ENCODE assay signal across 8 cellular contexts in genomic region chr17:56976941-56977570, GRCh38. TPM values are rescaled to one million over a fixed set of nuclear protein-coding genes. Genes with fewer than 3 reads are reported as not detected.
DNase-seq lines count a peak whose midpoint lies in the region; ATAC-seq, FAIRE-seq and TF ChIP-seq lines count a peak whose summit lies in the region.

No MANE protein-coding gene starts in this region.

- H3F3A ChIP-seq in MM.1S (ENCODE audit: insufficient read depth, low read length): peaks cover 21% of the 10 kb centered on the region

- H2BK15ac ChIP-seq in H1 (ENCODE audit: low read length): no peak overlapping the region

- H3K9me3 Mint-ChIP-seq in natural killer cell treated with Interleukin-12 subunit alpha and Interleukin-12 subunit beta and Interleukin-15 and Interleukin-18, amount 100 ng/mL, for 72 hours: no peaks in the 10 kb centered on the region

- TF ChIP-seq EP300 in H1 (IDR thresholded peaks at IDR 0.05; ENCODE audit: borderline replicate concordance in 1 of 2, low read depth in 2 of 2, low read length in 2 of 2): no peak

- TF ChIP-seq CTCF in BE2C (IDR thresholded peaks at IDR 0.05; ENCODE audit: low read depth, low read length) (no peak), MM.1S (IDR thresholded peaks at IDR 0.05; ENCODE audit: low read length) (no peak), H1 (IDR thresholded peaks at IDR 0.05; ENCODE audit: control extremely low read depth in 1 of 3, insufficient read depth in 1 of 3, low read depth in 1 of 3, low read length in 3 of 3) (no peak)

- H3K4me1 ChIP-seq in BE2C (no peaks in the 10 kb centered on the region), MM.1S (ENCODE audit: low read length) (peaks cover 29% of the 10 kb centered on the region), H1 (replicated peaks in 1 of 4; ENCODE audit: control insufficient read depth in 3 of 4, insufficient read depth in 4 of 4, low read length in 3 of 4) (peaks cover 0 to 12% (median under 1%) of the 10 kb centered on the region in 4 experiments; a peak in 4 of 7 replicates)

- H3K9me2 ChIP-seq in MM.1S (replicated peaks; ENCODE audit: insufficient read depth, low read length): no peaks in the 10 kb centered on the region

- no peak overlapping the region for H2BK120ac ChIP-seq in H1 (replicated peaks; ENCODE audit: low read depth, low read length)

- no peak overlapping the region for H2AK5ac ChIP-seq in H1 (ENCODE audit: low read depth, low read length)

- peaks cover 3% of the 10 kb centered on the region; the same call in 1 of the 2 replicates for H3K79me1 ChIP-seq in H1 (ENCODE audit: low read depth, low read length)

- no peak overlapping the region for H3K23ac ChIP-seq in H1 (ENCODE audit: insufficient read length)

- peaks cover 12 to 16% of the 10 kb centered on the region in 2 donors for H3K4me1 Mint-ChIP-seq in natural killer cell treated with Interleukin-12 subunit alpha and Interleukin-12 subunit beta and Interleukin-15 and Interleukin-18, amount 100 ng/mL, for 72 hours (ENCODE audit: low read depth in 2 of 2)

- DNase-seq in BE2C: no peak
- no peak for DNase-seq in MM.1S
- DNase-seq in H1 (ENCODE audit: low read depth in 1 of 2, low spot score in 2 of 2): no peak
- DNase-seq in natural killer cell treated with Interleukin-12 subunit alpha and Interleukin-12 subunit beta and Interleukin-15 and Interleukin-18, amount 100 ng/mL, for 72 hours (ENCODE audit: low spot score): no peak
- no peak for DNase-seq in COLO829 (ENCODE audit: low spot score)
- no peak for DNase-seq in dedifferentiated amniotic fluid mesenchymal stem cell (ENCODE audit: extremely low spot score)
- DNase-seq in T-helper 9 cell: no peak

- H2BK5ac ChIP-seq in H1 (ENCODE audit: low read depth, low read length): no peak overlapping the region

- H3K9ac ChIP-seq in MM.1S (ENCODE audit: low read length) (no peak overlapping the region), H1 (replicated peaks in 1 of 4; ENCODE audit: extremely low read depth in 1 of 4, low read depth in 3 of 4, low read length in 3 of 4) (no peak overlapping the region)

- FAIRE-seq in H1 (lab: Jason Lieb, UNC): no peak

- H4K20me1 ChIP-seq in MM.1S (ENCODE audit: insufficient read depth, low read length) (peaks cover 5% of the 10 kb centered on the region; the same call in 1 of the 2 replicates), H1 (replicated peaks in 1 of 2; ENCODE audit: control insufficient read depth in 1 of 2, insufficient read depth in 2 of 2, low read length in 2 of 2) (no peaks in the 10 kb centered on the region)

- ATAC-seq in natural killer cell treated with Interleukin-12 subunit alpha and Interleukin-12 subunit beta and Interleukin-15 and Interleukin-18, amount 100 ng/mL, for 72 hours: no peak
- ATAC-seq in GM21381 (IDR thresholded peaks at IDR 0.05; ENCODE audit: unreplicated experiment): no peak

- CTCF ChIA-PET in H1 (lab: Charles Lee; ENCODE audit: partially characterized antibody): interaction anchor here (0.9 to 3.6 kb wide), 5 partner anchors 11 to 137 kb away, joined by 3 to 13 read pairs (median 4); no protein-coding TSS in a partner anchor

- no peak overlapping the region for H3K18ac ChIP-seq in H1 (ENCODE audit: extremely low read depth, low read length)

- 69% methylated on average over 10 of the region's 10 CpGs; no CpG with 5 or more reads in 1 of the 2 experiments for WGBS in H1 (ENCODE audit: extremely low coverage in 1 of 2, insufficient coverage in 1 of 2, insufficient read length in 1 of 2, insufficient replicate concordance in 2 of 2, low coverage in 1 of 2, low lambda C conversion rate in 2 of 2, missing lambda C conversion rate in 1 of 2), 2 experiments

- no peak for TF ChIP-seq RAD21 in H1 (IDR thresholded peaks at IDR 0.05 in 1 of 2, conservative IDR thresholded peaks at IDR 0.05 in 1 of 2; ENCODE audit: low read depth in 2 of 2, low read length in 2 of 2)

- H3K4me3 Mint-ChIP-seq in natural killer cell treated with Interleukin-12 subunit alpha and Interleukin-12 subunit beta and Interleukin-15 and Interleukin-18, amount 100 ng/mL, for 72 hours: peak overlapping the region; percentile 90

- H3K4me3 ChIP-seq in BE2C (ENCODE audit: low read depth, low read length) (peak overlapping the region; percentile 79), MM.1S (ENCODE audit: low read length) (peak overlapping the region; percentile 70; the same call in 1 of the 2 replicates), H1 (ENCODE audit: extremely low read depth in 1 of 4, insufficient read depth in 2 of 4, low read depth in 3 of 4, low read length in 4 of 4) (peak overlapping the region; percentile 69 to 89 (median 78); a peak in 5 of 8 replicates)

- peaks cover 8 to 11% of the 10 kb centered on the region in 2 donors for H3K27me3 Mint-ChIP-seq in natural killer cell treated with Interleukin-12 subunit alpha and Interleukin-12 subunit beta and Interleukin-15 and Interleukin-18, amount 100 ng/mL, for 72 hours

- no peak overlapping the region for H3K4ac ChIP-seq in H1 (replicated peaks; ENCODE audit: insufficient read length, low read depth, low read length)

- H3K27me3 ChIP-seq in BE2C (no peaks in the 10 kb centered on the region), MM.1S (replicated peaks; ENCODE audit: insufficient read depth, low read length) (no peaks in the 10 kb centered on the region), H1 (replicated peaks in 1 of 4; ENCODE audit: control insufficient read depth in 3 of 4, extremely low read depth in 1 of 4, insufficient read depth in 3 of 4, low read length in 3 of 4) (no peaks in the 10 kb centered on the region)

- peaks cover 2% of the 10 kb centered on the region; the same call in 1 of the 2 replicates for H3K23me2 ChIP-seq in H1 (ENCODE audit: low read depth, low read length)

- no peak overlapping the region for H4K5ac ChIP-seq in H1 (ENCODE audit: insufficient read length, low read depth, low read length)

- no peaks in the 10 kb centered on the region for H3K36me3 Mint-ChIP-seq in natural killer cell treated with Interleukin-12 subunit alpha and Interleukin-12 subunit beta and Interleukin-15 and Interleukin-18, amount 100 ng/mL, for 72 hours

- no peak for TF ChIP-seq POLR2A in H1 (IDR thresholded peaks at IDR 0.05; ENCODE audit: control extremely low read depth in 1 of 2, low read depth in 2 of 2, low read length in 2 of 2)

- POLR2A ChIA-PET in H1 (lab: Charles Lee; ENCODE audit: partially characterized antibody): interaction anchor here (1.0 to 1.4 kb wide), 2 partner anchors 11 to 17 kb away, joined by 3 read pairs; partner anchors contain the start of gene COIL

- H3K56ac ChIP-seq in H1 (replicated peaks; ENCODE audit: insufficient read length, low read depth, low read length): no peak overlapping the region

- no peak overlapping the region for H4K91ac ChIP-seq in H1 (replicated peaks; ENCODE audit: insufficient read length, low read length)

- no peak overlapping the region for H2BK12ac ChIP-seq in H1 (ENCODE audit: low read depth, low read length)

- H3K36me3 ChIP-seq in BE2C (no peaks in the 10 kb centered on the region), MM.1S (replicated peaks; ENCODE audit: insufficient read depth, low read length) (no peaks in the 10 kb centered on the region; the same call in none of the 2 replicates), H1 (ENCODE audit: control insufficient read depth in 2 of 4, insufficient read depth in 4 of 4, low read length in 3 of 4) (peaks cover 0 to 2% (median 0%) of the 10 kb centered on the region in 4 experiments; a peak in 4 of 8 replicates)

- H3K14ac ChIP-seq in H1 (ENCODE audit: insufficient read length): no peak overlapping the region

- H3K79me2 ChIP-seq in MM.1S (ENCODE audit: low read length) (peaks cover 41% of the 10 kb centered on the region), H1 (ENCODE audit: control insufficient read depth in 1 of 2, insufficient read depth in 2 of 2, low read length in 2 of 2) (peaks cover 0 to 3% of the 10 kb centered on the region in 2 experiments; a peak in 1 of 4 replicates)

- H3K9me3 ChIP-seq in BE2C (no peaks in the 10 kb centered on the region), MM.1S (replicated peaks; ENCODE audit: insufficient read depth, low read length) (no peaks in the 10 kb centered on the region), H1 (ENCODE audit: insufficient read depth in 2 of 2, low read depth in 1 of 2, low read length in 1 of 2) (peaks cover 0 to 10% of the 10 kb centered on the region in 2 experiments; a peak in 1 of 4 replicates)

- H2BK20ac ChIP-seq in H1 (ENCODE audit: low read length): no peak overlapping the region

- H3K4me2 ChIP-seq in MM.1S (ENCODE audit: low read depth, low read length) (peak overlapping the region; percentile 74; the same call in 1 of the 2 replicates), H1 (ENCODE audit: insufficient read depth in 1 of 2, low read depth in 2 of 2, low read length in 2 of 2) (peak overlapping the region; percentile 82 to 91)

- H4K8ac ChIP-seq in H1 (ENCODE audit: extremely low read depth, insufficient read depth, low read length): no peak overlapping the region

- no peak overlapping the region for H3K27ac Mint-ChIP-seq in natural killer cell treated with Interleukin-12 subunit alpha and Interleukin-12 subunit beta and Interleukin-15 and Interleukin-18, amount 100 ng/mL, for 72 hours

- H2AFZ ChIP-seq in MM.1S (ENCODE audit: low read length) (no peak overlapping the region), H1 (ENCODE audit: low read length) (no peak overlapping the region)

- H3K27ac ChIP-seq in MM.1S (ENCODE audit: low read length) (no peak overlapping the region), H1 (ENCODE audit: low read depth, low read length) (no peak overlapping the region)

RNA-seq across cellular contexts. Expression of gene SCPEP1, which starts 0.9 kb away (rescaled TPM):
- 36.9 TPM for polyA plus RNA-seq in BE2C (2012; ENCODE audit: insufficient read depth, insufficient read length, low read depth)
- 48.8 and 52.6 TPM in 2 replicates for total RNA-seq in H1 (2021; fragmentation: NEBNext Ultra II Directional; extraction: Animal tissue kit (Norgen Biotek cat#: 25700))
- polyA plus RNA-seq in H1 (2011; rRNA removed): 26.8 and 30.7 TPM in 2 replicates
- polyA plus RNA-seq in H1 (2011; cell fraction: cytosol; rRNA removed): 37.0 TPM
- 39.2 TPM for polyA plus RNA-seq in H1 (2011; cell fraction: nucleus; rRNA removed)
- 51.8 to 53.7 TPM (median 53.1 TPM) in 4 replicates for polyA plus RNA-seq in H1 (2012, experiment 1 of 2)
- polyA plus RNA-seq in H1 (2012, experiment 2 of 2): 19.9 TPM
- polyA plus RNA-seq in H1 (2013, experiment 1 of 2): 71.5 TPM
- 70.7 TPM for polyA plus RNA-seq in H1 (2013, experiment 2 of 2)
- polyA minus RNA-seq in H1 (2011; rRNA and poly(A)+ RNA removed): 16.4 and 16.6 TPM in 2 replicates
- polyA minus RNA-seq in H1 (2011; cell fraction: cytosol; rRNA and poly(A)+ RNA removed): 21.4 TPM
- 17.1 TPM for polyA minus RNA-seq in H1 (2011; cell fraction: nucleus; rRNA and poly(A)+ RNA removed)
- 10 to 100 TPM; 13.2 to 21.7 TPM for total RNA-seq in natural killer cell treated with Interleukin-12 subunit alpha and Interleukin-12 subunit beta and Interleukin-15 and Interleukin-18, amount 100 ng/mL, for 72 hours

RNA-seq across cellular contexts. Expression of gene COIL, which starts 16.2 kb away (rescaled TPM):
- 32.4 TPM for polyA plus RNA-seq in BE2C (2012; ENCODE audit: insufficient read depth, insufficient read length, low read depth)
- 21.3 and 23.6 TPM in 2 replicates for total RNA-seq in H1 (2021; fragmentation: NEBNext Ultra II Directional; extraction: Animal tissue kit (Norgen Biotek cat#: 25700))
- 3.1 and 5.2 TPM in 2 replicates for polyA plus RNA-seq in H1 (2011; rRNA removed)
- polyA plus RNA-seq in H1 (2011; cell fraction: cytosol; rRNA removed): 7.3 TPM
- polyA plus RNA-seq in H1 (2011; cell fraction: nucleus; rRNA removed): 2.5 TPM
- 13.2 to 16.5 TPM (median 13.9 TPM) in 4 replicates for polyA plus RNA-seq in H1 (2012, experiment 1 of 2)
- polyA plus RNA-seq in H1 (2012, experiment 2 of 2): 2.0 TPM
- polyA plus RNA-seq in H1 (2013, experiment 1 of 2): 19.4 TPM
- 18.7 TPM for polyA plus RNA-seq in H1 (2013, experiment 2 of 2)
- polyA minus RNA-seq in H1 (2011; rRNA and poly(A)+ RNA removed): 5.0 and 6.5 TPM in 2 replicates
- polyA minus RNA-seq in H1 (2011; cell fraction: cytosol; rRNA and poly(A)+ RNA removed): 4.5 TPM
- polyA minus RNA-seq in H1 (2011; cell fraction: nucleus; rRNA and poly(A)+ RNA removed): 7.6 TPM
- 10 to 100 TPM; 18.5 to 18.9 TPM for total RNA-seq in natural killer cell treated with Interleukin-12 subunit alpha and Interleukin-12 subunit beta and Interleukin-15 and Interleukin-18, amount 100 ng/mL, for 72 hours
